ENCODE assay signal across 22 cellular contexts in genomic region chr2:170892391-170892951, GRCh38. TPM values are rescaled to one million over a fixed set of nuclear protein-coding genes. Genes with fewer than 3 reads are reported as not detected.
A peak's percentile ranks its signal among the peaks of the same experiment; 100 is the strongest.
DNase-seq lines count a peak whose midpoint lies in the region; ATAC-seq, FAIRE-seq and TF ChIP-seq lines count a peak whose summit lies in the region.
"Had no signal": no experiment of that assay in that cellular context is flagged by ENCODE, and none has a peak within 500 bp of the region (broad histone marks: within the 10 kb centered on the region; RNA-seq: fewer than 3 reads in every experiment).

No MANE protein-coding gene starts in this region.

- no peak overlapping the region for H2AFZ ChIP-seq in HepG2 (ENCODE audit: low read length)

- no peak overlapping the region for H3K27ac ChIP-seq in HepG2 (ENCODE audit: extremely low read length, insufficient read depth, low read length)
- no peak overlapping the region for H3K27ac ChIP-seq in right lobe of liver
- H3K27ac ChIP-seq: 22Rv1, BLaER1, C4-2B had no signal

- in situ Hi-C loops in HepG2 (cut with HindIII; ENCODE audit: extremely low pct_ligation_motif_present, low pct_unique_long_range_greater_than_20kb), result no loop called here

- H3K79me2 ChIP-seq in HepG2 (ENCODE audit: insufficient read depth, low read length), result no peaks in the 10 kb centered on the region

- 7% methylated on average over 9 of the region's 9 CpGs for WGBS in HepG2 (ENCODE audit: low lambda C conversion rate)
- 88% methylated on average over 7 of the region's 9 CpGs for WGBS in right lobe of liver (ENCODE audit: insufficient coverage, low coverage, low lambda C conversion rate, missing lambda C conversion rate)

- H3K4me3 ChIP-seq in HepG2 (replicated peaks in 1 of 3; ENCODE audit: insufficient read depth in 1 of 3, low read depth in 2 of 3, low read length in 3 of 3) (no peak overlapping the region), right lobe of liver (no peak overlapping the region)
- H3K4me3 ChIP-seq: BLaER1 had no signal

- no peak overlapping the region for H3K9ac ChIP-seq in HepG2 (ENCODE audit: insufficient read depth, low read depth, low read length)
- H3K9ac ChIP-seq: BLaER1 had no signal

- DNase-seq in HepG2 (ENCODE audit: low spot score) (no peak), right lobe of liver (no peak), left kidney (ENCODE audit: low read depth, low spot score) (peak; percentile 7), retina (peak; percentile 7)
- DNase-seq: Caco-2; CD4-positive, CD25-positive, alpha-beta regulatory T cell; CD8-positive, alpha-beta T cell; DMS153; DND-41; GOT3; H7; HCEC 1CT had no signal

- H3K9me3 ChIP-seq in HepG2 (ENCODE audit: low read length), result no peaks in the 10 kb centered on the region
- no peaks in the 10 kb centered on the region for H3K9me3 ChIP-seq in right lobe of liver
- H3K9me3 ChIP-seq: BLaER1, Caco-2 had no signal

- H3K4me2 ChIP-seq in HepG2 (ENCODE audit: low read depth, low read length), result no peak overlapping the region
- H3K4me2 ChIP-seq: BLaER1 had no signal

- H3K4me1 ChIP-seq in HepG2 (ENCODE audit: insufficient read depth, low read length), result no peaks in the 10 kb centered on the region
- H3K4me1 ChIP-seq in right lobe of liver, result peaks cover 0 to 12% (median 2%) of the 10 kb centered on the region in 4 donors
- H3K4me1 ChIP-seq: BLaER1, Caco-2 had no signal

- TF ChIP-seq EP300 in HepG2 (IDR thresholded peaks at IDR 0.05; ENCODE audit: low read depth in 2 of 2, low read length in 2 of 2) (no peak), HepG2 (CRISPR knock-in tag; IDR thresholded peaks at IDR 0.05; ENCODE audit: borderline replicate concordance) (no peak)

- FAIRE-seq in HepG2 (lab: Jason Lieb, UNC), result no peak
- FAIRE-seq: A204.1, G401.6, GM12892, GM19239 had no signal

- intact Hi-C loops in HepG2 (cut with micrococcal nuclease; ENCODE audit: unreplicated experiment) (no loop called here), right lobe of liver (cut with DNase I) (no loop called here)

- ATAC-seq in HepG2, result no peak
- ATAC-seq in right lobe of liver, result no peak
- ATAC-seq in activated CD4-positive, CD25-positive, alpha-beta regulatory T cell treated with anti-CD3 and anti-CD28 coated beads, Interleukin-2, amount 50 U/mL, for 24 hours, result no peak
- ATAC-seq in GM19467 (IDR thresholded peaks at IDR 0.05; ENCODE audit: unreplicated experiment), result no peak
- no peak for ATAC-seq in GM18867 (IDR thresholded peaks at IDR 0.05; ENCODE audit: unreplicated experiment)
- ATAC-seq: CD8-positive, alpha-beta T cell had no signal

- H3K36me3 ChIP-seq in HepG2 (replicated peaks in 1 of 2; ENCODE audit: control insufficient read depth in 1 of 2, insufficient read depth in 2 of 2, low read length in 2 of 2) (no peaks in the 10 kb centered on the region), right lobe of liver (no peaks in the 10 kb centered on the region)
- H3K36me3 ChIP-seq: BLaER1 had no signal

- H3K27me3 ChIP-seq in HepG2 (ENCODE audit: control insufficient read depth in 1 of 2, insufficient read depth in 2 of 2, low read length in 2 of 2) (no peaks in the 10 kb centered on the region; a peak in 1 of 5 replicates), right lobe of liver (no peaks in the 10 kb centered on the region)
- H3K27me3 ChIP-seq: BLaER1 had no signal

- TF ChIP-seq POLR2A in HepG2 (IDR thresholded peaks at IDR 0.05; ENCODE audit: insufficient read depth in 1 of 2, low read depth in 2 of 2, low read length in 2 of 2) (no peak), right lobe of liver (IDR thresholded peaks at IDR 0.05) (no peak)

- POLR2A ChIA-PET in HepG2 (lab: Yijun Ruan, JAX), result no interaction called here

- H4K20me1 ChIP-seq in HepG2 (ENCODE audit: insufficient read depth, low read length), result no peaks in the 10 kb centered on the region
- H4K20me1 ChIP-seq: BLaER1 had no signal

- no peak for TF ChIP-seq CTCF in HepG2 (CRISPR knock-in tag; IDR thresholded peaks at IDR 0.05)
- no peak for TF ChIP-seq CTCF in right lobe of liver (IDR thresholded peaks at IDR 0.05)

- CTCF ChIA-PET in HepG2 (lab: Yijun Ruan, JAX; ENCODE audit: low intra/inter-chr PET ratio, low total read pairs), result no interaction called here

- no peak for TF ChIP-seq RAD21 in HepG2 (CRISPR knock-in tag; IDR thresholded peaks at IDR 0.05)

- no TSS peak for BruUV-seq in HepG2 (replicated peaks; lab: Mats Ljungman, UMichigan)

TF ChIP-seq in HepG2, 621 proteins besides CTCF, POLR2A, EP300 and RAD21:
- TF ChIP-seq SSRP1 (CRISPR knock-in tag; IDR thresholded peaks at IDR 0.05) (no peak), XBP1 (CRISPR knock-in tag; IDR thresholded peaks at IDR 0.05) (no peak), MAFF (IDR thresholded peaks at IDR 0.05; ENCODE audit: low read depth, low read length) (peak; percentile 58), MAFK (conservative IDR thresholded peaks at IDR 0.05 in 1 of 2, IDR thresholded peaks at IDR 0.05 in 1 of 2; ENCODE audit: low read length in 2 of 2) (peak; percentile 71 to 78)

RNA-seq across cellular contexts. Expression of gene GORASP2, which starts 36.6 kb away (rescaled TPM):
- 97.3 and 103 TPM in 2 replicates for total RNA-seq in HepG2 (2016; rRNA removed; fragmentation: Illumina TruSeq; extraction: Trizol)
- 22.0 and 22.8 TPM in 2 replicates for total RNA-seq in HepG2 (2016; cell fraction: cytosol; rRNA removed; fragmentation: Illumina TruSeq; extraction: Trizol; ENCODE audit: low read depth)
- 82.8 and 104 TPM in 2 replicates for total RNA-seq in HepG2 (2016; cell fraction: insoluble cytoplasmic fraction; rRNA removed; fragmentation: Illumina TruSeq; extraction: Trizol)
- 51.0 and 56.4 TPM in 2 replicates for total RNA-seq in HepG2 (2016; cell fraction: membrane; rRNA removed; fragmentation: Illumina TruSeq; extraction: Trizol)
- 78.9 and 79.4 TPM in 2 replicates for total RNA-seq in HepG2 (2016; cell fraction: nucleus; rRNA removed; fragmentation: Illumina TruSeq; extraction: Trizol)
- polyA plus RNA-seq in HepG2 (2011; rRNA removed), result 190 and 239 TPM in 2 replicates
- 210 and 213 TPM in 2 replicates for polyA plus RNA-seq in HepG2 (2011; cell fraction: cytosol; rRNA removed)
- polyA plus RNA-seq in HepG2 (2011; cell fraction: nucleus; rRNA removed), result 82.9 and 100 TPM in 2 replicates
- polyA plus RNA-seq in HepG2 (2012), result 89.3 and 114 TPM in 2 replicates
- polyA plus RNA-seq in HepG2 (2016; cell fraction: cytosol; fragmentation: Illumina TruSeq; extraction: Trizol; ENCODE audit: low read depth), result 27.3 and 29.3 TPM in 2 replicates
- polyA plus RNA-seq in HepG2 (2016; cell fraction: insoluble cytoplasmic fraction; fragmentation: Illumina TruSeq; extraction: Trizol; ENCODE audit: low read depth), result 157 and 193 TPM in 2 replicates
- polyA plus RNA-seq in HepG2 (2016; cell fraction: membrane; fragmentation: Illumina TruSeq; extraction: Trizol; ENCODE audit: low read depth), result 52.8 and 61.7 TPM in 2 replicates
- polyA plus RNA-seq in HepG2 (2016; cell fraction: nucleus; fragmentation: Illumina TruSeq; extraction: Trizol; ENCODE audit: insufficient read depth, low read depth), result 107 and 115 TPM in 2 replicates
- 108 and 236 TPM in 2 replicates for polyA minus RNA-seq in HepG2 (2011; rRNA and poly(A)+ RNA removed; ENCODE audit: low replicate concordance)
- polyA minus RNA-seq in HepG2 (2011; cell fraction: cytosol; rRNA and poly(A)+ RNA removed), result 74.6 and 85.1 TPM in 2 replicates
- polyA minus RNA-seq in HepG2 (2011; cell fraction: nucleus; rRNA and poly(A)+ RNA removed), result 157 and 204 TPM in 2 replicates
- 10 to 100 TPM; 32.8 to 47.6 (median 37.6) TPM for total RNA-seq in right lobe of liver

Comparison
In these comparisons a context has a peak if more than half of its experiments do, and no peak if none do; other contexts are left out.
1. DNase-seq: peak in left kidney (single experiment) and retina (single experiment); none in HepG2 (single experiment) and right lobe of liver (0 of 3).